In the genomic region with DNA sequence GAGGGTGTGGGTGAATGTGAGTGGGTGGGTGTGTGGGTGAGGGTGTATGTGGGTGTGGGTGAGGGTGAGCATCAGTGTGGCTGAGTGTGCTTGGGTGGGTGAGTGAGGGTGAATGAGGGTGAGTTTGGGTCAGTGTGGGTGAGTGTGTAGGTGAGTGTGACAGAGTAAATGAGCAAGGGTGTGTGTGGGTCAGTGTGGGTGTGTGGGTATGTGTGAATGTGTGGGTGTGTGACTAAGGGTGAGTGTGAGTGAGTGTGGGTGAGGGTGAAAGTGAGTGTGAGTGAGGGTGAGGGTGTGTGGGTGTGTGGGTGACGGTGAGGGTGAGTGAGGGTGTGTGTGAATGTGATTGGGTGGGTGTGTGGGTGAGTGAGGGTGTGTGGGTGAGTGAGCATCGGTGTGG, we compare ENCODE assay signal across 21 cellular contexts.
"Had no signal": no experiment of that assay in that cellular context is flagged by ENCODE, and none has a peak within 500 bp of the region (broad histone marks: within the 10 kb centered on the region; RNA-seq: fewer than 3 reads in every experiment).

No MANE protein-coding gene starts in this region.

- H3K4me3 Mint-ChIP-seq: natural killer cell treated with Interleukin-12 subunit alpha and Interleukin-12 subunit beta and Interleukin-15 and Interleukin-18, amount 100 ng/mL, for 72 hours; neural progenitor cell had no signal

- H3K9me3 ChIP-seq: colonic mucosa, heart left ventricle, pancreas, prostate gland, right lobe of liver, spleen, stomach, thoracic aorta, transverse colon had no signal

- H3K4me2 ChIP-seq: neural progenitor cell had no signal

- H3K27me3 ChIP-seq: colonic mucosa, foreskin keratinocyte, heart left ventricle, neural progenitor cell, pancreas, right lobe of liver, spleen, stomach, transverse colon had no signal

- H3K36me3 Mint-ChIP-seq: neural progenitor cell had no signal

- DNase-seq: colonic mucosa; dermis blood vessel endothelial cell; foreskin keratinocyte; heart left ventricle; hippocampal formation; mammary epithelial cell; occipital lobe; pancreas; right lobe of liver; spleen; stimulated activated CD4-positive, alpha-beta T cell treated with anti-CD3 and anti-CD28 coated beads, Interleukin-15, amount 100 ng/mL, for 24 hours; stimulated activated CD4-positive, alpha-beta T cell treated with anti-CD3 and anti-CD28 coated beads, Interleukin-2, amount 100 ng/mL, for 24 hours; stimulated activated CD4-positive, alpha-beta T cell treated with anti-CD3 and anti-CD28 coated beads, Interleukin-4, amount 100 ng/mL, for 4 hours; stimulated activated naive CD4-positive, alpha-beta T cell; stomach; substantia nigra; transverse colon had no signal

- H3K4me3 ChIP-seq: colonic mucosa, heart left ventricle, neural progenitor cell, pancreas, prostate gland, right lobe of liver, spleen, stomach, thoracic aorta, transverse colon had no signal

- FAIRE-seq: pancreas had no signal

- H3K27ac ChIP-seq: colonic mucosa, foreskin keratinocyte, heart left ventricle, neural progenitor cell, pancreas, prostate gland, right lobe of liver, spleen, stomach, thoracic aorta, transverse colon had no signal

- H3K9ac ChIP-seq: neural progenitor cell had no signal

- H3K4me1 ChIP-seq: colonic mucosa, foreskin keratinocyte, heart left ventricle, neural progenitor cell, pancreas, prostate gland, right lobe of liver, spleen, stomach, transverse colon had no signal

- H3K36me3 ChIP-seq: colonic mucosa, heart left ventricle, neural progenitor cell, pancreas, prostate gland, right lobe of liver, spleen, stomach, thoracic aorta, transverse colon had no signal

- ATAC-seq: foreskin keratinocyte, pancreas had no signal

- H3K27ac Mint-ChIP-seq: natural killer cell treated with Interleukin-12 subunit alpha and Interleukin-12 subunit beta and Interleukin-15 and Interleukin-18, amount 100 ng/mL, for 72 hours; neural progenitor cell had no signal

- H2AFZ ChIP-seq: neural progenitor cell had no signal
